Comparison of ENCODE assay signal across 9 cellular contexts in genomic region chr12:63669427-63669826, GRCh38. TPM values are rescaled to one million over a fixed set of nuclear protein-coding genes. Genes with fewer than 3 reads are reported as not detected.
DNase-seq lines count a peak whose midpoint lies in the region; ATAC-seq and TF ChIP-seq lines count a peak whose summit lies in the region.
"Not testable (repeated sequence)": the region's sequence is repeated elsewhere in the genome, so short reads cannot be mapped to it uniquely, and the experiment has no call there.
"Had no signal": no experiment of that assay in that cellular context is flagged by ENCODE, and none has a peak within 500 bp of the region (broad histone marks: within the 10 kb centered on the region; RNA-seq: fewer than 3 reads in every experiment).

No MANE protein-coding gene starts in this region.

- intact Hi-C loops in activated T-helper 2 cell treated with anti-CD3 and anti-CD28 coated beads, Interferon-gamma antibody, Interleukin-2, Interleukin-4, amounts not matched to agents 10 μg/mL and 5 μg/mL and 100 μg/mL, durations not matched to agents 14 hours and 24 hours and 36 hours (cut with micrococcal nuclease) = loop anchor here (5.0 kb wide), 1 partner anchor 133 kb away; no protein-coding TSS in a partner anchor
- intact Hi-C loops in left ventricle myocardium inferior (cut with micrococcal nuclease); vagina (cut with DNase I): not testable (repeated sequence)

- H3K4me2 ChIP-seq in skeletal muscle satellite cell (ENCODE audit: low read length) = peak overlapping the region; percentile 97

- H3K27ac Mint-ChIP-seq in T-helper 2 cell treated with Interferon-gamma antibody and Interleukin-4, amounts not matched to agents 5 μg/mL and 100 μg/mL, for 36 hours; activated T-helper 2 cell treated with anti-CD3 and anti-CD28 coated beads, Interferon-gamma antibody, Interleukin-2, Interleukin-4, amounts not matched to agents 10 μg/mL and 5 μg/mL and 100 μg/mL, durations not matched to agents 14 hours and 24 hours and 36 hours; natural killer cell treated with Interleukin-12 subunit alpha and Interleukin-12 subunit beta and Interleukin-15 and Interleukin-18, amount 100 ng/mL, for 72 hours: not testable (repeated sequence)

- peak overlapping the region; percentile 81 for H3K4me3 Mint-ChIP-seq in T-helper 2 cell treated with Interferon-gamma antibody and Interleukin-4, amounts not matched to agents 5 μg/mL and 100 μg/mL, for 36 hours
- H3K4me3 Mint-ChIP-seq in activated T-helper 2 cell treated with anti-CD3 and anti-CD28 coated beads, Interferon-gamma antibody, Interleukin-2, Interleukin-4, amounts not matched to agents 10 μg/mL and 5 μg/mL and 100 μg/mL, durations not matched to agents 14 hours and 24 hours and 36 hours (ENCODE audit: low read depth) = peak overlapping the region; percentile 83
- H3K4me3 Mint-ChIP-seq in natural killer cell treated with Interleukin-12 subunit alpha and Interleukin-12 subunit beta and Interleukin-15 and Interleukin-18, amount 100 ng/mL, for 72 hours = peak overlapping the region; percentile 11

- H3K27me3 ChIP-seq in left ventricle myocardium inferior (ENCODE audit: low read depth); skeletal muscle satellite cell (ENCODE audit: control insufficient read depth, insufficient read depth, low read length); vagina: not testable (repeated sequence)

- not testable (repeated sequence) for TF ChIP-seq CTCF in HFF-Myc (IDR thresholded peaks at IDR 0.05; ENCODE audit: low read depth, low read length, missing control alignments); coronary artery (IDR thresholded peaks at IDR 0.05); left ventricle myocardium inferior (IDR thresholded peaks at IDR 0.05; ENCODE audit: borderline replicate concordance); vagina (IDR thresholded peaks at IDR 0.05)

- peaks cover 43% of the 10 kb centered on the region for H3K27me3 Mint-ChIP-seq in T-helper 2 cell treated with Interferon-gamma antibody and Interleukin-4, amounts not matched to agents 5 μg/mL and 100 μg/mL, for 36 hours (ENCODE audit: low read depth)
- H3K27me3 Mint-ChIP-seq in activated T-helper 2 cell treated with anti-CD3 and anti-CD28 coated beads, Interferon-gamma antibody, Interleukin-2, Interleukin-4, amounts not matched to agents 10 μg/mL and 5 μg/mL and 100 μg/mL, durations not matched to agents 14 hours and 24 hours and 36 hours (ENCODE audit: low read depth) = peaks cover 37% of the 10 kb centered on the region
- H3K27me3 Mint-ChIP-seq in natural killer cell treated with Interleukin-12 subunit alpha and Interleukin-12 subunit beta and Interleukin-15 and Interleukin-18, amount 100 ng/mL, for 72 hours = peaks cover 19 to 21% of the 10 kb centered on the region in 2 donors

- H3K9ac ChIP-seq in skeletal muscle satellite cell (ENCODE audit: low read depth, low read length) = not testable (repeated sequence)

- DNase-seq in HFF-Myc (ENCODE audit: extremely low read depth, low read depth); T-helper 2 cell treated with Interferon-gamma antibody and Interleukin-4, amounts not matched to agents 5 μg/mL and 100 μg/mL, for 36 hours (ENCODE audit: low spot score); activated T-helper 2 cell treated with anti-CD3 and anti-CD28 coated beads, Interferon-gamma antibody, Interleukin-2, Interleukin-4, amounts not matched to agents 10 μg/mL and 5 μg/mL and 100 μg/mL, durations not matched to agents 14 hours and 24 hours and 36 hours (ENCODE audit: low spot score); coronary artery (ENCODE audit: low spot score); left ventricle myocardium inferior; natural killer cell treated with Interleukin-12 subunit alpha and Interleukin-12 subunit beta and Interleukin-15 and Interleukin-18, amount 100 ng/mL, for 72 hours (ENCODE audit: low spot score); vagina (ENCODE audit: extremely low spot score in 2 of 2): not testable (repeated sequence)

- H3K9me3 Mint-ChIP-seq in T-helper 2 cell treated with Interferon-gamma antibody and Interleukin-4, amounts not matched to agents 5 μg/mL and 100 μg/mL, for 36 hours; activated T-helper 2 cell treated with anti-CD3 and anti-CD28 coated beads, Interferon-gamma antibody, Interleukin-2, Interleukin-4, amounts not matched to agents 10 μg/mL and 5 μg/mL and 100 μg/mL, durations not matched to agents 14 hours and 24 hours and 36 hours; natural killer cell treated with Interleukin-12 subunit alpha and Interleukin-12 subunit beta and Interleukin-15 and Interleukin-18, amount 100 ng/mL, for 72 hours: not testable (repeated sequence)

- H3K9me3 ChIP-seq in left ventricle myocardium inferior (replicated peaks); skeletal muscle satellite cell (replicated peaks; ENCODE audit: low read length); vagina: not testable (repeated sequence)

- not testable (repeated sequence) for H3K36me3 ChIP-seq in left ventricle myocardium inferior; skeletal muscle satellite cell (ENCODE audit: insufficient read depth, low read length); vagina

- ATAC-seq in natural killer cell treated with Interleukin-12 subunit alpha and Interleukin-12 subunit beta and Interleukin-15 and Interleukin-18, amount 100 ng/mL, for 72 hours = not testable (repeated sequence)

- H3K4me1 ChIP-seq in left ventricle myocardium inferior = peaks cover 22% of the 10 kb centered on the region
- not testable (repeated sequence) for H3K4me1 ChIP-seq in skeletal muscle satellite cell (ENCODE audit: control insufficient read depth, insufficient read depth, low read length); vagina

- H3K4me1 Mint-ChIP-seq in T-helper 2 cell treated with Interferon-gamma antibody and Interleukin-4, amounts not matched to agents 5 μg/mL and 100 μg/mL, for 36 hours (ENCODE audit: low read depth); natural killer cell treated with Interleukin-12 subunit alpha and Interleukin-12 subunit beta and Interleukin-15 and Interleukin-18, amount 100 ng/mL, for 72 hours (ENCODE audit: low read depth in 2 of 2): not testable (repeated sequence)
- peaks cover 10% of the 10 kb centered on the region for H3K4me1 Mint-ChIP-seq in activated T-helper 2 cell treated with anti-CD3 and anti-CD28 coated beads, Interferon-gamma antibody, Interleukin-2, Interleukin-4, amounts not matched to agents 10 μg/mL and 5 μg/mL and 100 μg/mL, durations not matched to agents 14 hours and 24 hours and 36 hours (ENCODE audit: low read depth)

- peak overlapping the region in 1 of 2 donors; percentile 77 for H3K27ac ChIP-seq in coronary artery
- H3K27ac ChIP-seq in left ventricle myocardium inferior (replicated peaks) = peak overlapping the region; percentile 97
- not testable (repeated sequence) for H3K27ac ChIP-seq in vagina

- TF ChIP-seq POLR2A in vagina (IDR thresholded peaks at IDR 0.05) = not testable (repeated sequence)

- peak overlapping the region; percentile 80 for H3K4me3 ChIP-seq in HFF-Myc (replicated peaks; ENCODE audit: low read depth, low read length)
- peak overlapping the region; percentile 76 for H3K4me3 ChIP-seq in coronary artery
- peak overlapping the region; percentile 81 for H3K4me3 ChIP-seq in left ventricle myocardium inferior
- H3K4me3 ChIP-seq in skeletal muscle satellite cell (ENCODE audit: low read length) = not testable (repeated sequence)
- peak overlapping the region; percentile 75 to 84 for H3K4me3 ChIP-seq in vagina

- H3K36me3 Mint-ChIP-seq in T-helper 2 cell treated with Interferon-gamma antibody and Interleukin-4, amounts not matched to agents 5 μg/mL and 100 μg/mL, for 36 hours (ENCODE audit: low read depth); activated T-helper 2 cell treated with anti-CD3 and anti-CD28 coated beads, Interferon-gamma antibody, Interleukin-2, Interleukin-4, amounts not matched to agents 10 μg/mL and 5 μg/mL and 100 μg/mL, durations not matched to agents 14 hours and 24 hours and 36 hours (ENCODE audit: low read depth); natural killer cell treated with Interleukin-12 subunit alpha and Interleukin-12 subunit beta and Interleukin-15 and Interleukin-18, amount 100 ng/mL, for 72 hours: not testable (repeated sequence)

RNA-seq across cellular contexts. Expression of gene DPY19L2, which starts 1.1 kb away (rescaled TPM):
- 0.32 and 0.91 TPM in 2 replicates for total RNA-seq in activated T-helper 2 cell treated with anti-CD3 and anti-CD28 coated beads, Interferon-gamma antibody, Interleukin-2, Interleukin-4, amounts not matched to agents 10 μg/mL and 5 μg/mL and 100 μg/mL, durations not matched to agents 14 hours and 24 hours and 36 hours
- 52.1 TPM for total RNA-seq in left ventricle myocardium inferior
- 1 to 10 TPM in 1 of 2 donors, under 1 TPM in 1; 0.64 to 1.5 TPM for total RNA-seq in natural killer cell treated with Interleukin-12 subunit alpha and Interleukin-12 subunit beta and Interleukin-15 and Interleukin-18, amount 100 ng/mL, for 72 hours
- 0.25 and 0.66 TPM in 2 replicates for total RNA-seq in skeletal muscle satellite cell (2012; rRNA removed)
- 9.6 TPM for total RNA-seq in vagina
- total RNA-seq: HepG2 had no signal

Comparison
In these comparisons a context has a peak if more than half of its experiments do, and no peak if none do; other contexts are left out.
1. H3K4me3 Mint-ChIP-seq: peak in every context shown above with its lines; median percentile 83 in activated T-helper 2 cell treated with anti-CD3 and anti-CD28 coated beads, Interferon-gamma antibody, Interleukin-2, Interleukin-4, amounts not matched to agents 10 μg/mL and 5 μg/mL and 100 μg/mL, durations not matched to agents 14 hours and 24 hours and 36 hours; 81 in T-helper 2 cell treated with Interferon-gamma antibody and Interleukin-4, amounts not matched to agents 5 μg/mL and 100 μg/mL, for 36 hours; 11 in natural killer cell treated with Interleukin-12 subunit alpha and Interleukin-12 subunit beta and Interleukin-15 and Interleukin-18, amount 100 ng/mL, for 72 hours.